In the genomic region with DNA sequence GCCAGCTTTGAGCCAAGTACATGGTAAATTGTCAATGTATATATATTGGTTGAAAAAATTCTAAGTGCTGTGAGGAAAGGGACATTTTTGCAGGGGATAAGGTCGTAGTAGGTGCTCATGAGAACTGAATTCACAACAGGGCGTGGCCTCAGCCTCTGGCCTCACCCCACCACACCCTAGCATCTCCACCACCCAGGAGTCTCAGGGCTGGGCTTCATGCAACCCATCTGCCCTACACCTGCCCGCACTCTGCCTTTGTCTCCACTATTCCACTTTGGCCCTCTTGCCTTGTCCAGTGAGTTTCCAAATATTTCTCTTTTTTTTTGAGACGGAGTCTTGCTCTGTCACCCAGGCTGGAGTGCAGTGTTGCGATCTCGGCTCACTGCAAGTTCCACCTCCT, we compare ENCODE assay signal across 24 cellular contexts. TPM values are rescaled to one million over a fixed set of nuclear protein-coding genes. Genes with fewer than 3 reads are reported as not detected.
DNase-seq lines count a peak whose midpoint lies in the region; ATAC-seq and TF ChIP-seq lines count a peak whose summit lies in the region.
"Had no signal": no experiment of that assay in that cellular context is flagged by ENCODE, and none has a peak within 500 bp of the region (broad histone marks: within the 10 kb centered on the region; RNA-seq: fewer than 3 reads in every experiment).

No MANE protein-coding gene starts in this region.

- no peaks in the 10 kb centered on the region for H3K36me3 Mint-ChIP-seq in activated T-cell treated with anti-CD3 and anti-CD28 coated beads, Interleukin-2, amount 50 U/mL, for 24 hours (ENCODE audit: low read depth)
- no peaks in the 10 kb centered on the region for H3K36me3 Mint-ChIP-seq in activated CD8-positive, alpha-beta T cell treated with anti-CD3 and anti-CD28 coated beads, Interleukin-2, amount 10 ng/mL, durations not matched to agents 7 days and 5 days (ENCODE audit: low read depth)
- H3K36me3 Mint-ChIP-seq: CD14-positive monocyte; CD4-positive, alpha-beta memory T cell had no signal

- POLR2A ChIA-PET in HEK293 (lab: Yijun Ruan, JAX) = no interaction called here
- POLR2A ChIA-PET in activated CD8-positive, alpha-beta T cell treated with anti-CD3 and anti-CD28 coated beads, Interleukin-2, amount 10 ng/mL, durations not matched to agents 7 days and 5 days (lab: Charles Lee) = no interaction called here

- no peak for TF ChIP-seq CTCF in HEK293 (tag by site-specific recombination; IDR thresholded peaks at IDR 0.05)
- no peak for TF ChIP-seq CTCF in gastrocnemius medialis (IDR thresholded peaks at IDR 0.05 in 4 of 5, conservative IDR thresholded peaks at IDR 0.05 in 1 of 5)

- peaks cover 0 to 22% (median 0%) of the 10 kb centered on the region in 3 experiments for H3K27me3 ChIP-seq in neuronal stem cell (ENCODE audit: control insufficient read depth in 3 of 3, insufficient read depth in 3 of 3, low read depth in 1 of 3, low read length in 3 of 3)
- no peaks in the 10 kb centered on the region for H3K27me3 ChIP-seq in gastrocnemius medialis
- H3K27me3 ChIP-seq: BE2C; BLaER1 treated with 17β-estradiol and CSF1 and Interleukin-3, amounts not matched to agents 10 nM and 100 nM had no signal

- H3K4me2 ChIP-seq in neuronal stem cell (ENCODE audit: insufficient read depth, low read length, poor library complexity, severe bottlenecking) = no peak overlapping the region
- H3K4me2 ChIP-seq: A549; BLaER1 treated with 17β-estradiol and CSF1 and Interleukin-3, amounts not matched to agents 10 nM and 100 nM had no signal

- no peak overlapping the region for H3K4me3 Mint-ChIP-seq in activated T-cell treated with anti-CD3 and anti-CD28 coated beads, Interleukin-2, amount 50 U/mL, for 24 hours
- no peak overlapping the region for H3K4me3 Mint-ChIP-seq in activated CD8-positive, alpha-beta T cell treated with anti-CD3 and anti-CD28 coated beads, Interleukin-2, amount 10 ng/mL, durations not matched to agents 7 days and 5 days
- H3K4me3 Mint-ChIP-seq: CD14-positive monocyte; CD4-positive, alpha-beta memory T cell had no signal

- no peak overlapping the region for H2BK12ac ChIP-seq in neuronal stem cell (ENCODE audit: low read length)

- H3K27ac Mint-ChIP-seq in activated T-cell treated with anti-CD3 and anti-CD28 coated beads, Interleukin-2, amount 50 U/mL, for 24 hours = no peak overlapping the region
- no peak overlapping the region for H3K27ac Mint-ChIP-seq in activated CD8-positive, alpha-beta T cell treated with anti-CD3 and anti-CD28 coated beads, Interleukin-2, amount 10 ng/mL, durations not matched to agents 7 days and 5 days
- H3K27ac Mint-ChIP-seq: CD14-positive monocyte; CD4-positive, alpha-beta memory T cell had no signal

- no peaks in the 10 kb centered on the region for H3K27me3 Mint-ChIP-seq in activated T-cell treated with anti-CD3 and anti-CD28 coated beads, Interleukin-2, amount 50 U/mL, for 24 hours
- H3K27me3 Mint-ChIP-seq in activated CD8-positive, alpha-beta T cell treated with anti-CD3 and anti-CD28 coated beads, Interleukin-2, amount 10 ng/mL, durations not matched to agents 7 days and 5 days (ENCODE audit: low read depth) = peaks cover 8% of the 10 kb centered on the region

- H3K36me3 ChIP-seq in HEK293 (ENCODE audit: control insufficient read depth in 2 of 2, insufficient read depth in 1 of 2, low read length in 2 of 2) = no peaks in the 10 kb centered on the region
- no peaks in the 10 kb centered on the region for H3K36me3 ChIP-seq in neuronal stem cell (replicated peaks in 1 of 2; ENCODE audit: control insufficient read depth in 2 of 2, insufficient read depth in 2 of 2, low read length in 2 of 2)
- no peaks in the 10 kb centered on the region for H3K36me3 ChIP-seq in gastrocnemius medialis
- H3K36me3 ChIP-seq: BE2C; BLaER1 treated with 17β-estradiol and CSF1 and Interleukin-3, amounts not matched to agents 10 nM and 100 nM had no signal

- peaks cover 13% of the 10 kb centered on the region for H3K4me1 Mint-ChIP-seq in activated T-cell treated with anti-CD3 and anti-CD28 coated beads, Interleukin-2, amount 50 U/mL, for 24 hours (ENCODE audit: low read depth)
- no peaks in the 10 kb centered on the region for H3K4me1 Mint-ChIP-seq in activated CD8-positive, alpha-beta T cell treated with anti-CD3 and anti-CD28 coated beads, Interleukin-2, amount 10 ng/mL, durations not matched to agents 7 days and 5 days (ENCODE audit: low read depth)
- H3K4me1 Mint-ChIP-seq: CD14-positive monocyte; CD4-positive, alpha-beta memory T cell had no signal

- CTCF ChIA-PET in HEK293 (lab: Yijun Ruan, JAX) = interaction anchor here (0.6 to 4.8 kb wide), 5 partner anchors 18 to 565 kb away, joined by 3 to 29 read pairs (median 3); no protein-coding TSS in a partner anchor
- CTCF ChIA-PET in activated CD8-positive, alpha-beta T cell treated with anti-CD3 and anti-CD28 coated beads, Interleukin-2, amount 10 ng/mL, durations not matched to agents 7 days and 5 days (lab: Charles Lee) = interaction anchor here (0.7 to 1.9 kb wide), 6 partner anchors 12 to 62 kb away, joined by 3 to 17 read pairs (median 5); no protein-coding TSS in a partner anchor

- no peak for ATAC-seq in activated CD8-positive, alpha-beta T cell treated with anti-CD3 and anti-CD28 coated beads, Interleukin-2, amount 10 ng/mL, durations not matched to agents 7 days and 5 days
- no peak for ATAC-seq in gastrocnemius medialis
- ATAC-seq: A549 had no signal

- H3K9me3 Mint-ChIP-seq in activated T-cell treated with anti-CD3 and anti-CD28 coated beads, Interleukin-2, amount 50 U/mL, for 24 hours = no peaks in the 10 kb centered on the region
- no peaks in the 10 kb centered on the region for H3K9me3 Mint-ChIP-seq in activated CD8-positive, alpha-beta T cell treated with anti-CD3 and anti-CD28 coated beads, Interleukin-2, amount 10 ng/mL, durations not matched to agents 7 days and 5 days (ENCODE audit: insufficient read depth)
- H3K9me3 Mint-ChIP-seq: CD14-positive monocyte; CD4-positive, alpha-beta memory T cell had no signal

- H3K4me1 ChIP-seq in HEK293 (ENCODE audit: control insufficient read depth, insufficient read depth, low read length) (no peaks in the 10 kb centered on the region), neuronal stem cell (ENCODE audit: control insufficient read depth in 2 of 2, insufficient read depth in 1 of 2, low read depth in 1 of 2, low read length in 2 of 2) (peaks cover 0 to 2% of the 10 kb centered on the region in 2 donors), gastrocnemius medialis (no peaks in the 10 kb centered on the region)
- H3K4me1 ChIP-seq: BE2C had no signal

- no peak overlapping the region for H4K91ac ChIP-seq in neuronal stem cell (ENCODE audit: low read depth, low read length, poor library complexity)

- peak; percentile 16 for DNase-seq in activated T-cell treated with anti-CD3 and anti-CD28 coated beads, Interleukin-2, amount 50 U/mL, for 24 hours
- DNase-seq in activated T-cell treated with anti-CD3 and anti-CD28 coated beads for 4 hours = no peak
- DNase-seq in ecto neural progenitor cell (ENCODE audit: low spot score) = peak; percentile 36
- DNase-seq in neuronal stem cell (ENCODE audit: low spot score) = no peak
- DNase-seq in cortex of kidney (lab: John Stamatoyannopoulos, UW) = no peak
- no peak for DNase-seq in activated CD8-positive, alpha-beta T cell treated with anti-CD3 and anti-CD28 coated beads, Interleukin-2, amount 10 ng/mL, durations not matched to agents 7 days and 5 days
- no peak for DNase-seq in gastrocnemius medialis
- DNase-seq: 8988T; ACHN; AML-193; BE2C; Calu3; CD4-positive, alpha-beta memory T cell; COR-L47; DMS53; DMS79 treated with DMSO at 0.1 percent for 48 hours; GOT3; HCEC 1CT had no signal

- WGBS in neuronal stem cell (ENCODE audit: extremely low coverage in 2 of 2, insufficient read length in 2 of 2, insufficient replicate concordance in 1 of 2), 2 donors = no CpG with 5 or more reads among the region's 6 CpGs

- H3K4me3 ChIP-seq in HEK293 (ENCODE audit: low read depth, low read length) (no peak overlapping the region), neuronal stem cell (ENCODE audit: low read length in 2 of 2) (no peak overlapping the region), gastrocnemius medialis (no peak overlapping the region)
- H3K4me3 ChIP-seq: A549; BLaER1 treated with 17β-estradiol and CSF1 and Interleukin-3, amounts not matched to agents 10 nM and 100 nM had no signal

- no peak overlapping the region for H4K8ac ChIP-seq in neuronal stem cell (ENCODE audit: low read depth, low read length)

- peaks cover 2% of the 10 kb centered on the region for H3K79me1 ChIP-seq in neuronal stem cell (ENCODE audit: low read depth, low read length)

- H3K14ac ChIP-seq in neuronal stem cell (ENCODE audit: low read length) = no peak overlapping the region

- no peak overlapping the region for H2AK5ac ChIP-seq in neuronal stem cell (ENCODE audit: low read depth, low read length)

- H3K18ac ChIP-seq in neuronal stem cell (ENCODE audit: low read length) = no peak overlapping the region

- H3K27ac ChIP-seq in HEK293 (ENCODE audit: extremely low read depth, low read depth, low read length) = no peak overlapping the region
- H3K27ac ChIP-seq in neuronal stem cell (replicated peaks; ENCODE audit: low read length) = no peak overlapping the region
- H3K27ac ChIP-seq in gastrocnemius medialis = no peak overlapping the region
- H3K27ac ChIP-seq: A549; BLaER1 treated with 17β-estradiol and CSF1 and Interleukin-3, amounts not matched to agents 10 nM and 100 nM had no signal

- H3K9me3 ChIP-seq in HEK293 (ENCODE audit: control insufficient read depth, insufficient read depth, low read depth, low read length) = no peaks in the 10 kb centered on the region
- peaks cover 0 to 2% of the 10 kb centered on the region in 2 donors for H3K9me3 ChIP-seq in neuronal stem cell (replicated peaks in 1 of 2; ENCODE audit: control insufficient read depth in 2 of 2, insufficient read depth in 1 of 2, low read depth in 1 of 2, low read length in 2 of 2)
- H3K9me3 ChIP-seq in gastrocnemius medialis = no peaks in the 10 kb centered on the region
- H3K9me3 ChIP-seq: A549; BE2C; BLaER1 treated with 17β-estradiol and CSF1 and Interleukin-3, amounts not matched to agents 10 nM and 100 nM had no signal

- H2AFZ ChIP-seq in neuronal stem cell (ENCODE audit: low read length) = no peak overlapping the region

- H3K9ac ChIP-seq in neuronal stem cell (ENCODE audit: low read depth, low read length, poor library complexity) = no peak overlapping the region
- H3K9ac ChIP-seq: BLaER1 treated with 17β-estradiol and CSF1 and Interleukin-3, amounts not matched to agents 10 nM and 100 nM had no signal

- no peak overlapping the region for H3K4ac ChIP-seq in neuronal stem cell (ENCODE audit: low read length)

- TF ChIP-seq POLR2A in gastrocnemius medialis (IDR thresholded peaks at IDR 0.05) = no peak

- peak overlapping the region; percentile 76 for H2BK120ac ChIP-seq in neuronal stem cell (ENCODE audit: low read depth, low read length)

- H2BK15ac ChIP-seq in neuronal stem cell (ENCODE audit: low read length) = no peak overlapping the region

- H2BK5ac ChIP-seq in neuronal stem cell (ENCODE audit: low read length) = no peak overlapping the region

- intact Hi-C loops in gastrocnemius medialis (cut with DNase I; ENCODE audit: low total_unique reads) = no loop called here

- in situ Hi-C loops in gastrocnemius medialis (cut with MboI; ENCODE audit: low sequenced_read_pairs in 4 of 4) = no loop called here

- H3K23ac ChIP-seq in neuronal stem cell (ENCODE audit: low read depth, low read length, poor library complexity) = no peak overlapping the region

RNA-seq across cellular contexts. Expression of gene AQP2, which starts 22.1 kb away (rescaled TPM):
- not detected for polyA plus RNA-seq in neuronal stem cell (2013, experiment 1 of 2)
- polyA plus RNA-seq in neuronal stem cell (2013, experiment 2 of 2) = not detected
- not detected for total RNA-seq in activated CD8-positive, alpha-beta T cell treated with anti-CD3 and anti-CD28 coated beads, Interleukin-2, amount 10 ng/mL, durations not matched to agents 7 days and 5 days
- not detected for total RNA-seq in gastrocnemius medialis
- total RNA-seq: Calu3; CD4-positive, alpha-beta memory T cell; Daoy; G401 had no signal
- polyA plus RNA-seq: A549; CD14-positive monocyte; CD4-positive, alpha-beta memory T cell had no signal

RNA-seq across cellular contexts. Expression of gene FAIM2, which starts 24.8 kb away (rescaled TPM):
- 5.6 TPM for polyA plus RNA-seq in neuronal stem cell (2013, experiment 1 of 2)
- 4.9 TPM for polyA plus RNA-seq in neuronal stem cell (2013, experiment 2 of 2)
- under 1 TPM; 0.23 to 0.55 TPM for total RNA-seq in activated CD8-positive, alpha-beta T cell treated with anti-CD3 and anti-CD28 coated beads, Interleukin-2, amount 10 ng/mL, durations not matched to agents 7 days and 5 days
- total RNA-seq in gastrocnemius medialis = 1 to 10 TPM in 1 of 4 donors, under 1 TPM in 1, not detected in 2; 0.13 to 1.1 TPM
- total RNA-seq: Calu3, G401 had no signal
- polyA plus RNA-seq: CD14-positive monocyte had no signal

RNA-seq across cellular contexts. Expression of gene AQP5, which starts 33.2 kb away (rescaled TPM):
- polyA plus RNA-seq in neuronal stem cell (2013, experiment 1 of 2) = 0.39 TPM
- 0.58 TPM for polyA plus RNA-seq in neuronal stem cell (2013, experiment 2 of 2)
- total RNA-seq in activated CD8-positive, alpha-beta T cell treated with anti-CD3 and anti-CD28 coated beads, Interleukin-2, amount 10 ng/mL, durations not matched to agents 7 days and 5 days = not detected
- total RNA-seq in gastrocnemius medialis = not detected
- total RNA-seq: CD4-positive, alpha-beta memory T cell; Daoy; G401 had no signal
- polyA plus RNA-seq: A549; CD14-positive monocyte; CD4-positive, alpha-beta memory T cell had no signal

RNA-seq across cellular contexts. Expression of gene AQP6, which starts 44.3 kb away (rescaled TPM):
- 0.03 TPM for polyA plus RNA-seq in neuronal stem cell (2013, experiment 1 of 2)
- 0.04 TPM for polyA plus RNA-seq in neuronal stem cell (2013, experiment 2 of 2)
- not detected for total RNA-seq in activated CD8-positive, alpha-beta T cell treated with anti-CD3 and anti-CD28 coated beads, Interleukin-2, amount 10 ng/mL, durations not matched to agents 7 days and 5 days
- not detected for total RNA-seq in gastrocnemius medialis
- total RNA-seq: CD4-positive, alpha-beta memory T cell had no signal
- polyA plus RNA-seq: CD14-positive monocyte; CD4-positive, alpha-beta memory T cell had no signal

Comparison
In these comparisons a context has a peak if more than half of its experiments do, and no peak if none do; other contexts are left out.
1. DNase-seq: peak in activated T-cell treated with anti-CD3 and anti-CD28 coated beads, Interleukin-2, amount 50 U/mL, for 24 hours (single experiment) and ecto neural progenitor cell (single experiment); none in activated T-cell treated with anti-CD3 and anti-CD28 coated beads for 4 hours (single experiment), neuronal stem cell (single experiment), cortex of kidney (single experiment), activated CD8-positive, alpha-beta T cell treated with anti-CD3 and anti-CD28 coated beads, Interleukin-2, amount 10 ng/mL, durations not matched to agents 7 days and 5 days (single experiment) and gastrocnemius medialis (0 of 2).